Comparison of ENCODE assay signal across 8 cellular contexts in genomic region chr7:786472-787255, GRCh38. TPM values are rescaled to one million over a fixed set of nuclear protein-coding genes. Genes with fewer than 3 reads are reported as not detected.
DNase-seq lines count a peak whose midpoint lies in the region; ATAC-seq, FAIRE-seq and TF ChIP-seq lines count a peak whose summit lies in the region.

No MANE protein-coding gene starts in this region.

- CTCF ChIA-PET in Caco-2 (lab: Charles Lee): interaction anchor here (0.6 to 0.7 kb wide), 5 partner anchors 27 to 518 kb away, joined by 4 to 11 read pairs (median 4); no protein-coding TSS in a partner anchor

- H3K36me3 ChIP-seq in Caco-2 (ENCODE audit: control insufficient read depth, insufficient read depth, low read length) (no peaks in the 10 kb centered on the region; the same call in 1 of the 2 replicates), adipocyte (ENCODE audit: control insufficient read depth, insufficient read depth, low read length, severe bottlenecking) (peaks cover 27% of the 10 kb centered on the region)

- H3K27ac ChIP-seq in right cardiac atrium (ENCODE audit: low read length): no peak overlapping the region

- peak; percentile 71 to 84 for ATAC-seq in right cardiac atrium
- no peak for ATAC-seq in HG02763 (IDR thresholded peaks at IDR 0.05; ENCODE audit: unreplicated experiment)

- H3K27me3 ChIP-seq in Caco-2 (replicated peaks; ENCODE audit: control insufficient read depth, insufficient read depth, low read length): no peaks in the 10 kb centered on the region
- H3K27me3 ChIP-seq in adipocyte (replicated peaks; ENCODE audit: control insufficient read depth, insufficient read depth, low read length): no peaks in the 10 kb centered on the region
- H3K27me3 ChIP-seq in right cardiac atrium (ENCODE audit: control insufficient read depth, insufficient read depth): no peaks in the 10 kb centered on the region

- DNase-seq in Caco-2 (peak; percentile 66 to 79), HTR-8/SVneo (ENCODE audit: insufficient read length, low spot score) (peak; percentile 95), SW480 (ENCODE audit: low spot score) (peak; percentile 59), adipocyte (ENCODE audit: low read depth) (peak; percentile 85), right cardiac atrium (peak; percentile 74 to 91 (median 91)), DMS114 treated with DMSO at 0.1 percent for 48 hours (lab: John Stamatoyannopoulos, UW; ENCODE audit: unreplicated experiment) (no peak)
- peak; percentile 73 for DNase-seq in stimulated activated CD4-positive, alpha-beta T cell treated with anti-CD3 and anti-CD28 coated beads, Interleukin-12 subunit alpha, Interleukin-12 subunit beta, amount 100 ng/mL, for 4 hours

- H3K4me3 Mint-ChIP-seq in Caco-2 (ENCODE audit: unreplicated experiment): no peak overlapping the region

- H3K4me1 ChIP-seq in Caco-2: no peaks in the 10 kb centered on the region
- H3K4me1 ChIP-seq in adipocyte (ENCODE audit: control insufficient read depth, insufficient read depth, low read length): no peaks in the 10 kb centered on the region
- no peaks in the 10 kb centered on the region for H3K4me1 ChIP-seq in right cardiac atrium (ENCODE audit: control insufficient read depth, insufficient read depth, low read length)

- H3K4me3 ChIP-seq in Caco-2 (ENCODE audit: low read depth, low read length) (no peak overlapping the region), adipocyte (ENCODE audit: low read length) (no peak overlapping the region), right cardiac atrium (ENCODE audit: low read length) (no peak overlapping the region)

- H3K27me3 Mint-ChIP-seq in Caco-2 (ENCODE audit: insufficient read depth, unreplicated experiment): no peaks in the 10 kb centered on the region

- POLR2A ChIA-PET in Caco-2 (lab: Charles Lee): no interaction called here

- H3K9me3 ChIP-seq in Caco-2: no peaks in the 10 kb centered on the region
- no peaks in the 10 kb centered on the region for H3K9me3 ChIP-seq in adipocyte (ENCODE audit: control insufficient read depth, low read length)
- no peaks in the 10 kb centered on the region for H3K9me3 ChIP-seq in right cardiac atrium (ENCODE audit: control insufficient read depth, low read length)

- H3K4me1 Mint-ChIP-seq in Caco-2 (ENCODE audit: low read depth, unreplicated experiment): no peaks in the 10 kb centered on the region

- peak; percentile 71 to 90 for TF ChIP-seq CTCF in Caco-2 (IDR thresholded peaks at IDR 0.05; ENCODE audit: insufficient read depth in 1 of 2, low read depth in 1 of 2, low read length in 1 of 2, severe bottlenecking in 1 of 2, unreplicated experiment in 1 of 2)

- FAIRE-seq in HTR-8/SVneo (lab: Jason Lieb, UNC): peak; percentile 80

- no TSS peak for BruUV-seq in Caco-2 (replicated peaks; lab: Mats Ljungman, UMichigan)

- H3K27ac Mint-ChIP-seq in Caco-2 (ENCODE audit: unreplicated experiment): no peak overlapping the region

- WGBS in right cardiac atrium: 55% methylated on average over 11 of the region's 11 CpGs

- peaks cover 11% of the 10 kb centered on the region for H3K9me3 Mint-ChIP-seq in Caco-2 (ENCODE audit: unreplicated experiment)

- intact Hi-C loops in Caco-2 (cut with micrococcal nuclease; ENCODE audit: unreplicated experiment): loop anchor here (1.0 to 5.0 kb wide), 2 partner anchors 51 to 87 kb away; no protein-coding TSS in a partner anchor
- intact Hi-C loops in right cardiac atrium (cut with DNase I): loop anchor here (5.0 to 10.0 kb wide), 4 partner anchors 36 to 91 kb away; partner anchors contain the start of gene GET4 (in 2 of the 4)

- no peak overlapping the region for H3K9ac ChIP-seq in adipocyte (ENCODE audit: low read length)

- H3K36me3 Mint-ChIP-seq in Caco-2 (ENCODE audit: insufficient read depth, unreplicated experiment): peaks cover 43% of the 10 kb centered on the region

RNA-seq across cellular contexts. Expression of gene SUN1, which starts 45.6 kb away (rescaled TPM):
- total RNA-seq in Caco-2 (2022) (141 and 146 TPM in 2 replicates), right cardiac atrium (100 to 1,000 TPM; 139 to 163 (median 147) TPM)
- 86.9 TPM for polyA plus RNA-seq in right cardiac atrium

RNA-seq across cellular contexts. Expression of gene PRKAR1B, which starts 59.6 kb away (rescaled TPM):
- 56.6 and 60.0 TPM in 2 replicates for total RNA-seq in Caco-2 (2022)
- total RNA-seq in right cardiac atrium: 10 to 100 TPM; 22.6 to 38.3 (median 25.1) TPM
- 20.7 TPM for polyA plus RNA-seq in right cardiac atrium
